11 cellular contexts compared by ENCODE assay signal in genomic region chr11:27362032-27362431, GRCh38. TPM values are rescaled to one million over a fixed set of nuclear protein-coding genes. Genes with fewer than 3 reads are reported as not detected.
DNase-seq lines count a peak whose midpoint lies in the region; ATAC-seq and TF ChIP-seq lines count a peak whose summit lies in the region.
"Had no signal": no experiment of that assay in that cellular context is flagged by ENCODE, and none has a peak within 500 bp of the region (broad histone marks: within the 10 kb centered on the region; RNA-seq: fewer than 3 reads in every experiment).

No MANE protein-coding gene starts in this region.

- H3K9ac ChIP-seq in DND-41 (ENCODE audit: low read depth, low read length): peak overlapping the region; percentile 82

- peak overlapping the region; percentile 78 to 96 (median 91) for H3K4me3 Mint-ChIP-seq in naive thymus-derived CD4-positive, alpha-beta T cell

- POLR2A ChIA-PET in naive thymus-derived CD4-positive, alpha-beta T cell (lab: Charles Lee): no interaction called here

- peaks cover 12 to 52% (median 31%) of the 10 kb centered on the region in 7 donors for H3K4me1 Mint-ChIP-seq in naive thymus-derived CD4-positive, alpha-beta T cell

- H3K36me3 ChIP-seq in DND-41 (ENCODE audit: insufficient read depth, low read length): peaks cover 10% of the 10 kb centered on the region; the same call in 1 of the 2 replicates
- no peaks in the 10 kb centered on the region for H3K36me3 ChIP-seq in naive thymus-derived CD4-positive, alpha-beta T cell (ENCODE audit: control insufficient read depth in 2 of 3, insufficient read depth in 3 of 3, low read length in 3 of 3)
- H3K36me3 ChIP-seq: spleen, tibial nerve had no signal

- peak overlapping the region in 6 of 9 donors; percentile 38 to 89 (median 72) for H3K27ac Mint-ChIP-seq in naive thymus-derived CD4-positive, alpha-beta T cell

- peak overlapping the region; percentile 98 for H2AFZ ChIP-seq in DND-41 (ENCODE audit: low read depth, low read length)

- ATAC-seq in DND-41 (ENCODE audit: insufficient read depth, low read depth) (no peak), HG02852 (IDR thresholded peaks at IDR 0.05; ENCODE audit: unreplicated experiment) (no peak), GM21515 (IDR thresholded peaks at IDR 0.05; ENCODE audit: unreplicated experiment) (no peak), GM21717 (IDR thresholded peaks at IDR 0.05; ENCODE audit: unreplicated experiment) (no peak)
- no peak for ATAC-seq in naive thymus-derived CD4-positive, alpha-beta T cell

- no peaks in the 10 kb centered on the region for H3K9me3 Mint-ChIP-seq in naive thymus-derived CD4-positive, alpha-beta T cell

- H3K4me1 ChIP-seq in DND-41 (ENCODE audit: insufficient read depth, low read length): peaks cover 45% of the 10 kb centered on the region
- peaks cover 10 to 12% of the 10 kb centered on the region in 2 donors for H3K4me1 ChIP-seq in naive thymus-derived CD4-positive, alpha-beta T cell (ENCODE audit: control insufficient read depth in 2 of 2, insufficient read depth in 2 of 2, low read length in 2 of 2)

- in situ Hi-C loops in astrocyte of the spinal cord (cut with HindIII; ENCODE audit: low sequenced_read_pairs): no loop called here

- no peaks in the 10 kb centered on the region for H3K9me3 ChIP-seq in DND-41 (ENCODE audit: insufficient read depth, low read length, severe bottlenecking)
- H3K9me3 ChIP-seq in naive thymus-derived CD4-positive, alpha-beta T cell (ENCODE audit: control insufficient read depth in 2 of 3, low read length in 3 of 3): no peaks in the 10 kb centered on the region
- H3K9me3 ChIP-seq: spleen, tibial nerve had no signal

- intact Hi-C loops in naive thymus-derived CD4-positive, alpha-beta T cell (cut with micrococcal nuclease): loop anchor here in 1 of 2 donors (2.0 kb wide), 1 partner anchor 135 kb away; no protein-coding TSS in a partner anchor

- peak overlapping the region; percentile 95 for H3K4me2 ChIP-seq in DND-41 (ENCODE audit: insufficient read depth, low read length)

- TF ChIP-seq CTCF in DND-41 (IDR thresholded peaks at IDR 0.05; ENCODE audit: borderline replicate concordance, extremely low read depth, low read length, poor library complexity, severe bottlenecking) (no peak), astrocyte of the spinal cord (IDR thresholded peaks at IDR 0.05; ENCODE audit: low read depth, low read length) (no peak)

- CTCF ChIA-PET in naive thymus-derived CD4-positive, alpha-beta T cell (lab: Charles Lee): no interaction called here

- no peaks in the 10 kb centered on the region for H3K27me3 ChIP-seq in DND-41 (ENCODE audit: insufficient read depth, low read length, poor library complexity)
- no peaks in the 10 kb centered on the region for H3K27me3 ChIP-seq in naive thymus-derived CD4-positive, alpha-beta T cell (ENCODE audit: control insufficient read depth in 2 of 2, insufficient read depth in 2 of 2, low read length in 2 of 2)
- H3K27me3 ChIP-seq: spleen, tibial nerve had no signal

- no peak for DNase-seq in DND-41
- peak; percentile 5 for DNase-seq in LHCN-M2 (ENCODE audit: low read depth)
- DNase-seq in astrocyte of the spinal cord (ENCODE audit: low read depth, low spot score): no peak
- no peak for DNase-seq in naive thymus-derived CD4-positive, alpha-beta T cell
- DNase-seq in stimulated activated CD4-positive, alpha-beta T cell treated with anti-CD3 and anti-CD28 coated beads, Interleukin-2, amount 100 ng/mL, for 24 hours: no peak
- DNase-seq: NCI-H187 treated with DMSO at 0.1 percent for 48 hours, spleen had no signal

- peak overlapping the region; percentile 90 for H3K27ac ChIP-seq in DND-41 (ENCODE audit: low read length)
- peak overlapping the region; percentile 4 for H3K27ac ChIP-seq in naive thymus-derived CD4-positive, alpha-beta T cell (ENCODE audit: low read depth, low read length)

- H3K79me2 ChIP-seq in DND-41 (ENCODE audit: insufficient read depth, low read length): peaks cover 38% of the 10 kb centered on the region

- H4K20me1 ChIP-seq in DND-41 (ENCODE audit: insufficient read depth, low read length): no peaks in the 10 kb centered on the region

- no peaks in the 10 kb centered on the region for H3K27me3 Mint-ChIP-seq in naive thymus-derived CD4-positive, alpha-beta T cell

- no peaks in the 10 kb centered on the region for H3K36me3 Mint-ChIP-seq in naive thymus-derived CD4-positive, alpha-beta T cell

- H3K4me3 ChIP-seq in DND-41 (ENCODE audit: low read depth in 1 of 2, low read length in 2 of 2) (peak overlapping the region; percentile 49 to 93; a peak in 3 of 4 replicates), astrocyte of the spinal cord (ENCODE audit: low read depth, low read length) (peak overlapping the region; percentile 83)
- peak overlapping the region; percentile 51 for H3K4me3 ChIP-seq in naive thymus-derived CD4-positive, alpha-beta T cell (ENCODE audit: low read length)

RNA-seq across cellular contexts. Expression of gene CCDC34, which starts 1.0 kb away (rescaled TPM):
- total RNA-seq in LHCN-M2 (2014; rRNA removed): 11.2 and 18.5 TPM in 2 replicates
- polyA plus RNA-seq in LHCN-M2 (2012): 10.8 TPM
- 10 to 100 TPM in 1 of 5 experiments, 1 to 10 TPM in 4; 1.3 to 10.0 (median 3.6) TPM for total RNA-seq in naive thymus-derived CD4-positive, alpha-beta T cell
- 1 to 10 TPM; 2.0 to 2.3 TPM for polyA plus RNA-seq in naive thymus-derived CD4-positive, alpha-beta T cell
